Comparison of ENCODE assay signal across 17 cellular contexts in genomic region chr17:51778842-51779241, GRCh38.
DNase-seq lines count a peak whose midpoint lies in the region; ATAC-seq and TF ChIP-seq lines count a peak whose summit lies in the region.
"Had no signal": no experiment of that assay in that cellular context is flagged by ENCODE, and none has a peak within 500 bp of the region (broad histone marks: within the 10 kb centered on the region; RNA-seq: fewer than 3 reads in every experiment).

No MANE protein-coding gene starts in this region.

- peaks cover 43% of the 10 kb centered on the region for H3K27me3 Mint-ChIP-seq in Calu3 (ENCODE audit: unreplicated experiment)

- no peaks in the 10 kb centered on the region for H3K36me3 Mint-ChIP-seq in Calu3 (ENCODE audit: insufficient read depth, unreplicated experiment)
- H3K36me3 Mint-ChIP-seq: CD14-positive monocyte; CD4-positive, alpha-beta memory T cell; CD4-positive, CD25-positive, alpha-beta regulatory T cell; CD8-positive, alpha-beta memory T cell had no signal

- peak; percentile 15 for DNase-seq in Calu3
- DNase-seq in GM19240 (ENCODE audit: insufficient read length, low spot score) = no peak
- DNase-seq in ACHN = no peak
- DNase-seq: BE2C; C1 segment of cervical spinal cord; CD4-positive, alpha-beta memory T cell; CD8-positive, alpha-beta memory T cell; COR-L47; DMS79 treated with DMSO at 0.1 percent for 48 hours; GF-D8 had no signal

- BruUV-seq in Calu3 (replicated peaks; lab: Mats Ljungman, UMichigan) = no TSS peak

- in situ Hi-C loops in ACHN (cut with HindIII; ENCODE audit: low pct_ligation_motif_present, low pct_unique_long_range_greater_than_20kb, low sequenced_read_pairs) = no loop called here

- no peak for TF ChIP-seq CTCF in Calu3 (IDR thresholded peaks at IDR 0.05; ENCODE audit: unreplicated experiment)

- H3K9me3 Mint-ChIP-seq in Calu3 (ENCODE audit: low read depth, unreplicated experiment) = peaks cover 3% of the 10 kb centered on the region
- H3K9me3 Mint-ChIP-seq: CD8-positive, alpha-beta memory T cell had no signal

- H3K27ac Mint-ChIP-seq in Calu3 (ENCODE audit: unreplicated experiment) = peak overlapping the region; percentile 7
- H3K27ac Mint-ChIP-seq: CD14-positive monocyte; CD4-positive, alpha-beta memory T cell; CD8-positive, alpha-beta memory T cell had no signal

- H3K4me3 Mint-ChIP-seq in Calu3 (ENCODE audit: low read depth, unreplicated experiment) = no peak overlapping the region
- H3K4me3 Mint-ChIP-seq: CD14-positive monocyte; CD4-positive, alpha-beta memory T cell; CD8-positive, alpha-beta memory T cell had no signal

- ATAC-seq in GM18868 (IDR thresholded peaks at IDR 0.05; ENCODE audit: unreplicated experiment) (peak; percentile 72), HG03432 (IDR thresholded peaks at IDR 0.05; ENCODE audit: unreplicated experiment) (peak; percentile 57), HG02571 (IDR thresholded peaks at IDR 0.05; ENCODE audit: unreplicated experiment) (no peak)
- ATAC-seq: A549, GM12878 had no signal

- H3K4me1 Mint-ChIP-seq in Calu3 (ENCODE audit: low read depth, unreplicated experiment) = peaks cover 19% of the 10 kb centered on the region
- H3K4me1 Mint-ChIP-seq: CD14-positive monocyte had no signal

- intact Hi-C loops in Calu3 (cut with micrococcal nuclease; ENCODE audit: unreplicated experiment) = no loop called here

- CTCF ChIA-PET in Calu3 (lab: Charles Lee) = no interaction called here
